23 cellular contexts compared by ENCODE assay signal in the genomic region with DNA sequence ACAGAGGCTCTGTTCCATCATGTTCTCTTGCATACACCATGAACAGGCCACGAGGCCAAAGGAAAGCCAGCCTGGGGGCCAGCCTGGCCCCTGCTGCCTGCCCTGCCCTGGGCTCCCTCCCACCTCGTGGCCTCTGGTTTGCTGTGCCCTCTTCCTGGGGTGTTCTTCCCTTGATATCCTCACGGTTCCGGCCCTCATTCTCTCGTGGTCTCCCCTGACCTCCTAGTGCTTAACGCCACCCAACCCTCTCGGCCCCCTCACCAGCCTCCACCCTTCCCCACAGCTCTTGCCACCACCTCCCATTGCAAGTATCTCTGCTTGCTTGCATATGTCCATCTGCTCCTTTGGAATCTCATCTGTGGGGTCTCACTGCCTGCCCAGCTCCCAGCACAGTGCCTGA.
"Had no signal": no experiment of that assay in that cellular context is flagged by ENCODE, and none has a peak within 500 bp of the region (broad histone marks: within the 10 kb centered on the region; RNA-seq: fewer than 3 reads in every experiment).

No MANE protein-coding gene starts in this region.

- H3K4me1 ChIP-seq: left lung, parathyroid adenoma, right atrium auricular region, right lobe of liver, tibial nerve had no signal

- DNase-seq: head of caudate nucleus; hippocampal formation; left colon; midbrain; mucosa of descending colon; naive thymus-derived CD8-positive, alpha-beta T cell; occipital lobe; right lobe of liver; stimulated activated CD4-positive, alpha-beta T cell treated with anti-CD3 and anti-CD28 coated beads, Interleukin-12 subunit alpha, Interleukin-12 subunit beta, amount 100 ng/mL, for 4 hours; stimulated activated CD4-positive, alpha-beta T cell treated with anti-CD3 and anti-CD28 coated beads, Interleukin-15, amount 100 ng/mL, for 24 hours; stimulated activated CD4-positive, alpha-beta T cell treated with anti-CD3 and anti-CD28 coated beads, Interleukin-2, amount 100 ng/mL, for 24 hours; stimulated activated CD4-positive, alpha-beta T cell treated with anti-CD3 and anti-CD28 coated beads, Interleukin-4, amount 100 ng/mL, for 24 hours; stimulated activated CD8-positive, alpha-beta memory T cell treated with anti-CD3 and anti-CD28 coated beads, Interleukin-4, amount 100 ng/mL, for 48 hours; stimulated activated naive CD4-positive, alpha-beta T cell treated with Interleukin-2 at 50 U/mL for 16 hours; stimulated activated naive CD8-positive, alpha-beta T cell treated with anti-CD3 and anti-CD28 coated beads, Interleukin-15, amount 100 ng/mL, for 72 hours; substantia nigra had no signal

- H3K27me3 ChIP-seq: right atrium auricular region, right lobe of liver had no signal

- H3K27ac ChIP-seq: left lung, neutrophil, parathyroid adenoma, right atrium auricular region, right lobe of liver, tibial nerve had no signal

- H3K9me3 ChIP-seq: left lung, mucosa of descending colon, neutrophil, right atrium auricular region, right lobe of liver, tibial nerve had no signal

- H3K4me3 ChIP-seq: left lung, mucosa of descending colon, right atrium auricular region, right lobe of liver, smooth muscle cell, tibial nerve had no signal

- H3K36me3 ChIP-seq: left lung, neutrophil, right atrium auricular region, right lobe of liver, tibial nerve had no signal

- ATAC-seq: left colon; left lung; mucosa of descending colon; naive thymus-derived CD8-positive, alpha-beta T cell; stimulated activated memory B cell treated with anti-CD40 and anti-IgM and Interleukin-4, amounts not matched to agents 10 μg/mL and 1 μg/mL and 100 μg/mL, for 72 hours; stimulated activated naive CD8-positive, alpha-beta T cell treated with anti-CD3 and anti-CD28 coated beads, Interleukin-15, amount 100 ng/mL, for 72 hours had no signal
